Comparison of ENCODE assay signal across 17 cellular contexts in the genomic region with DNA sequence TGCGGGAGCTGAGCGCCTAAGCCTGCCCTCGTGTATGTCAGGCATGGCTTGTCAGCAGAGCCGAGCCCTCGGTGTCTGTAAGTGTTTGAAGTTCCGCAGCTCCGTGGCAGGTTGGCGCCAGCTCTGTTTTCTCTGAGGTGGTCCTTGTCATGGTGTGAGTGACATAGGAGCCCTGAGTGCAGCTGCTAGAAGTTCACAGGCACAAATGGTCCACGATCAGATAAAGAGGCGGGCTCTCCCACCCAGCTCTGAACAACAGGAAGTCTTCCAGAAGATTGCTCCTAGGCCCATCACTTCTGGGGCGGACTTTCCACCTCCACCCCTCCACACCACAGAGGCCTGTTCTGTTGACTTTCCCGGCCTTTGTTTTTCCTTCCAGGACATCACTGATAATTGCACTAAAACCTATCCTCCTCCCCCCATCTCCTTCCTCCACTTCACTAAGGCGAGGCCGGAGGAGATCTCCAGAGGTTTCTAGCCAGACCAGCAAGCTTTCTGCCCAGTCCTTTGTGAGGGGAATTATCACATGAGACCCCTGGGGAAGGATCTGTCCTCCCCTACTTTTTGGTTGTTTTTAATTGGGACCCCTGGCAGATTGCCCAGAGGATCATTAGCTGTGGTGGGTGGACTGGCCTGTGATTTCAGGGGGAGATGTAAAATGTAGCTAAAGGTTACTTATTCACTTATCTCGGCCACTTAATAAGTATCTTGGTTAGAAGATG. TPM values are rescaled to one million over a fixed set of nuclear protein-coding genes. Genes with fewer than 3 reads are reported as not detected.
DNase-seq lines count a peak whose midpoint lies in the region; ATAC-seq and TF ChIP-seq lines count a peak whose summit lies in the region.
"Had no signal": no experiment of that assay in that cellular context is flagged by ENCODE, and none has a peak within 500 bp of the region (broad histone marks: within the 10 kb centered on the region; RNA-seq: fewer than 3 reads in every experiment).

No MANE protein-coding gene starts in this region.

- peaks cover 0 to 21% (median 9%) of the 10 kb centered on the region in 5 donors for H3K36me3 Mint-ChIP-seq in naive thymus-derived CD4-positive, alpha-beta T cell

- POLR2A ChIA-PET in naive thymus-derived CD4-positive, alpha-beta T cell (lab: Charles Lee): interaction anchor here (0.7 to 1.2 kb wide), 3 partner anchors 13 to 20 kb away, joined by 3 to 4 read pairs (median 3); a partner anchor contains a TSS

- intact Hi-C loops in naive thymus-derived CD4-positive, alpha-beta T cell (cut with micrococcal nuclease): no loop called here

- H3K27me3 ChIP-seq in naive thymus-derived CD4-positive, alpha-beta T cell (ENCODE audit: control insufficient read depth in 2 of 2, insufficient read depth in 2 of 2, low read length in 2 of 2): no peaks in the 10 kb centered on the region
- H3K27me3 ChIP-seq: esophagus squamous epithelium had no signal

- H3K4me1 Mint-ChIP-seq in naive thymus-derived CD4-positive, alpha-beta T cell: peaks cover 16 to 74% (median 56%) of the 10 kb centered on the region in 7 donors

- H3K27ac ChIP-seq in KOPT-K1 (ENCODE audit: low read depth, low read length, poor library complexity, severe bottlenecking): peak overlapping the region; percentile 29
- H3K27ac ChIP-seq in naive thymus-derived CD4-positive, alpha-beta T cell (ENCODE audit: low read depth, low read length): no peak overlapping the region
- H3K27ac ChIP-seq: esophagus squamous epithelium, thoracic aorta had no signal

- H3K9me3 Mint-ChIP-seq in naive thymus-derived CD4-positive, alpha-beta T cell: no peaks in the 10 kb centered on the region
- H3K9me3 Mint-ChIP-seq: activated naive CD4-positive, alpha-beta T cell treated with anti-CD3 and anti-CD28 coated beads for 36 hours; T-helper 2 cell treated with Interferon-gamma antibody and Interleukin-4, amounts not matched to agents 5 μg/mL and 100 μg/mL, for 36 hours had no signal

- peak overlapping the region in 6 of 9 donors; percentile 32 to 69 (median 52) for H3K27ac Mint-ChIP-seq in naive thymus-derived CD4-positive, alpha-beta T cell
- H3K27ac Mint-ChIP-seq: activated CD4-positive, alpha-beta T cell treated with anti-CD3 and anti-CD28 coated beads for 36 hours; activated naive CD4-positive, alpha-beta T cell treated with anti-CD3 and anti-CD28 coated beads for 36 hours; T-helper 2 cell treated with Interferon-gamma antibody and Interleukin-4, amounts not matched to agents 5 μg/mL and 100 μg/mL, for 36 hours had no signal

- no peak for TF ChIP-seq CTCF in fibroblast of pulmonary artery (IDR thresholded peaks at IDR 0.05; ENCODE audit: low read length, missing control alignments)

- ATAC-seq in naive thymus-derived CD4-positive, alpha-beta T cell: peak; percentile 36
- ATAC-seq: activated CD4-positive, alpha-beta T cell treated with anti-CD3 and anti-CD28 coated beads for 36 hours had no signal

- no peaks in the 10 kb centered on the region for H3K27me3 Mint-ChIP-seq in naive thymus-derived CD4-positive, alpha-beta T cell
- H3K27me3 Mint-ChIP-seq: activated CD4-positive, alpha-beta T cell treated with anti-CD3 and anti-CD28 coated beads for 36 hours had no signal

- CTCF ChIA-PET in naive thymus-derived CD4-positive, alpha-beta T cell (lab: Charles Lee): interaction anchor here (0.8 kb wide), 1 partner anchor 9 kb away, joined by 3 read pairs; no protein-coding TSS in a partner anchor

- H3K4me1 ChIP-seq in naive thymus-derived CD4-positive, alpha-beta T cell (ENCODE audit: control insufficient read depth in 2 of 2, insufficient read depth in 2 of 2, low read length in 2 of 2): peaks cover 0 to 11% of the 10 kb centered on the region in 2 donors

- no peak overlapping the region for H3K4me3 ChIP-seq in fibroblast of pulmonary artery (replicated peaks; ENCODE audit: low read depth, low read length)
- H3K4me3 ChIP-seq in naive thymus-derived CD4-positive, alpha-beta T cell (ENCODE audit: low read length): no peak overlapping the region
- H3K4me3 ChIP-seq: esophagus squamous epithelium, smooth muscle cell, thoracic aorta had no signal

- H3K36me3 ChIP-seq in KOPT-K1 (ENCODE audit: insufficient read depth, low read length): no peaks in the 10 kb centered on the region
- no peaks in the 10 kb centered on the region for H3K36me3 ChIP-seq in naive thymus-derived CD4-positive, alpha-beta T cell (ENCODE audit: control insufficient read depth in 2 of 3, insufficient read depth in 3 of 3, low read length in 3 of 3)
- H3K36me3 ChIP-seq: esophagus squamous epithelium, thoracic aorta had no signal

- H3K4me3 Mint-ChIP-seq in naive thymus-derived CD4-positive, alpha-beta T cell: peak overlapping the region in 1 of 10 donors; percentile 2
- H3K4me3 Mint-ChIP-seq: activated CD4-positive, alpha-beta T cell treated with anti-CD3 and anti-CD28 coated beads for 36 hours; activated naive CD4-positive, alpha-beta T cell treated with anti-CD3 and anti-CD28 coated beads for 36 hours; T-helper 2 cell treated with Interferon-gamma antibody and Interleukin-4, amounts not matched to agents 5 μg/mL and 100 μg/mL, for 36 hours had no signal

- no peaks in the 10 kb centered on the region for H3K9me3 ChIP-seq in KOPT-K1 (ENCODE audit: insufficient read depth, low read length, poor library complexity, severe bottlenecking)
- no peaks in the 10 kb centered on the region for H3K9me3 ChIP-seq in naive thymus-derived CD4-positive, alpha-beta T cell (ENCODE audit: control insufficient read depth in 2 of 3, low read length in 3 of 3)
- H3K9me3 ChIP-seq: esophagus squamous epithelium, thoracic aorta had no signal

- peak; percentile 87 for DNase-seq in DMS79 treated with DMSO at 0.1 percent for 48 hours (lab: John Stamatoyannopoulos, UW)
- peak; percentile 56 for DNase-seq in fibroblast of pulmonary artery (ENCODE audit: low read depth)
- no peak for DNase-seq in naive thymus-derived CD4-positive, alpha-beta T cell
- no peak for DNase-seq in NOMO-1 treated with dmso at 0.1 percent for 144 hours (lab: John Stamatoyannopoulos, UW; ENCODE audit: unreplicated experiment)
- no peak for DNase-seq in NCI-H2196 treated with DMSO at 0.1 percent for 48 hours (lab: John Stamatoyannopoulos, UW; ENCODE audit: unreplicated experiment)
- DNase-seq in foreskin melanocyte: no peak
- no peak for DNase-seq in DMS53 treated with DMSO at 0.1 percent for 48 hours (lab: John Stamatoyannopoulos, UW; ENCODE audit: unreplicated experiment)
- DNase-seq: activated CD4-positive, alpha-beta T cell treated with anti-CD3 and anti-CD28 coated beads for 36 hours; activated CD8-positive, alpha-beta memory T cell treated with anti-CD3 and anti-CD28 coated beads, Interleukin-2, amount 50 U/mL, for 48 hours; activated naive CD4-positive, alpha-beta T cell treated with anti-CD3 and anti-CD28 coated beads for 36 hours; esophagus squamous epithelium; H7; NCI-H2107 had no signal

RNA-seq across cellular contexts. Expression of a gene that starts 19.9 kb away (rescaled TPM):
- 100 to 1,000 TPM in 1 of 5 experiments, 10 to 100 TPM in 4; 66.7 to 118 (median 90.7) TPM for total RNA-seq in naive thymus-derived CD4-positive, alpha-beta T cell
- polyA plus RNA-seq in naive thymus-derived CD4-positive, alpha-beta T cell: 10 to 100 TPM; 15.1 to 15.3 TPM

RNA-seq across cellular contexts. Expression of a gene that starts 46.0 kb away (rescaled TPM):
- 10 to 100 TPM in 4 of 5 experiments, 1 to 10 TPM in 1; 9.2 to 20.0 (median 16.0) TPM for total RNA-seq in naive thymus-derived CD4-positive, alpha-beta T cell
- polyA plus RNA-seq in naive thymus-derived CD4-positive, alpha-beta T cell: 10 to 100 TPM; 28.6 to 31.0 TPM

Comparison
In these comparisons a context has a peak if more than half of its experiments do, and no peak if none do; other contexts are left out.
1. DNase-seq: peak in DMS79 treated with DMSO at 0.1 percent for 48 hours (single experiment) and fibroblast of pulmonary artery (single experiment); none in naive thymus-derived CD4-positive, alpha-beta T cell (0 of 9), NOMO-1 treated with dmso at 0.1 percent for 144 hours (single experiment), NCI-H2196 treated with DMSO at 0.1 percent for 48 hours (single experiment), foreskin melanocyte (single experiment) and DMS53 treated with DMSO at 0.1 percent for 48 hours (single experiment).